21 cellular contexts compared by ENCODE assay signal in genomic region chr5:36662291-36662851, GRCh38. TPM values are rescaled to one million over a fixed set of nuclear protein-coding genes. Genes with fewer than 3 reads are reported as not detected.
DNase-seq lines count a peak whose midpoint lies in the region; ATAC-seq and TF ChIP-seq lines count a peak whose summit lies in the region.
"Had no signal": no experiment of that assay in that cellular context is flagged by ENCODE, and none has a peak within 500 bp of the region (broad histone marks: within the 10 kb centered on the region; RNA-seq: fewer than 3 reads in every experiment).

No MANE protein-coding gene starts in this region.

- H3K9ac ChIP-seq in H9 (ENCODE audit: extremely low read depth, insufficient read length, low read length): no peak overlapping the region

- peak; percentile 59 for DNase-seq in H9
- DNase-seq in medulla oblongata (ENCODE audit: extremely low spot score): peak; percentile 90
- peak; percentile 60 for DNase-seq in smooth muscle cell of the brain vasculature (ENCODE audit: low read depth, low spot score)
- DNase-seq in cerebellar nuclear complex (lab: John Stamatoyannopoulos, UW): no peak
- DNase-seq in COLO829 (ENCODE audit: low spot score): no peak
- DNase-seq in HUDEP-2 (lab: John Stamatoyannopoulos, UW; ENCODE audit: unreplicated experiment in 76 of 76): no peak
- DNase-seq: activated CD4-positive, CD25-positive, alpha-beta regulatory T cell; COR-L47; foreskin fibroblast; naive thymus-derived CD4-positive, alpha-beta T cell; NCI-H1048; NCI-H526 treated with DMSO at 0.1 percent for 48 hours; stimulated activated naive CD8-positive, alpha-beta T cell treated with anti-CD3 and anti-CD28 coated beads, Interleukin-15, amount 100 ng/mL, for 72 hours; uterus had no signal

- H3T11ph ChIP-seq in H9 (ENCODE audit: low read length): no peak overlapping the region

- no peak overlapping the region for H3K14ac ChIP-seq in H9 (ENCODE audit: insufficient read depth, low read length)

- peaks cover 13 to 20% of the 10 kb centered on the region in 2 experiments; a peak in 2 of 4 replicates for H3K4me1 Mint-ChIP-seq in H9
- peaks cover 79% of the 10 kb centered on the region for H3K4me1 Mint-ChIP-seq in brain
- H3K4me1 Mint-ChIP-seq: IgD-negative memory B cell; naive thymus-derived CD4-positive, alpha-beta T cell; stimulated activated naive CD8-positive, alpha-beta T cell treated with anti-CD3 and anti-CD28 coated beads, Interleukin-15, amount 100 ng/mL, for 72 hours had no signal

- no peaks in the 10 kb centered on the region for H3K23me2 ChIP-seq in H9 (ENCODE audit: insufficient read length, low read depth, low read length, poor library complexity, severe bottlenecking)

- no peaks in the 10 kb centered on the region for H3K27me3 Mint-ChIP-seq in H9 (ENCODE audit: low read depth)
- no peaks in the 10 kb centered on the region for H3K27me3 Mint-ChIP-seq in brain

- H3K36me3 Mint-ChIP-seq in H9 (ENCODE audit: insufficient read depth in 1 of 3, low read depth in 3 of 3) (peaks cover 0 to 2% (median 0%) of the 10 kb centered on the region in 3 experiments; a peak in 1 of 7 replicates), brain (peaks cover 3% of the 10 kb centered on the region)
- H3K36me3 Mint-ChIP-seq: IgD-negative memory B cell had no signal

- no peak overlapping the region for H2BK5ac ChIP-seq in H9 (ENCODE audit: insufficient read length, low read length)

- H3K18ac ChIP-seq in H9 (ENCODE audit: insufficient read length, low read depth, low read length): no peak overlapping the region

- no peak overlapping the region for H2BK20ac ChIP-seq in H9 (ENCODE audit: low read depth, low read length, poor library complexity, severe bottlenecking)

- H3K79me1 ChIP-seq in H9 (ENCODE audit: insufficient read depth, low read depth, low read length, poor library complexity, severe bottlenecking): no peaks in the 10 kb centered on the region

- no peak overlapping the region for H4K8ac ChIP-seq in H9 (replicated peaks; ENCODE audit: insufficient read length, low read depth, low read length)

- no peak overlapping the region for H3K4me2 ChIP-seq in H9 (ENCODE audit: insufficient read depth, insufficient read length, low read length)

- H3K9me3 Mint-ChIP-seq in H9: no peaks in the 10 kb centered on the region
- peaks cover 0 to 4% (median 0%) of the 10 kb centered on the region in 5 experiments for H3K9me3 Mint-ChIP-seq in brain
- H3K9me3 Mint-ChIP-seq: activated T-helper 1 cell treated with anti-CD3 and anti-CD28 coated beads, Interleukin-12 subunit alpha, Interleukin-12 subunit beta, Interleukin-2, Interleukin-4 antibody, amounts not matched to agents 30 ng/mL and 10 ng/mL and 1 ng/mL, durations not matched to agents 14 hours and 24 hours and 36 hours; IgD-negative memory B cell; stimulated activated naive CD8-positive, alpha-beta T cell treated with anti-CD3 and anti-CD28 coated beads, Interleukin-15, amount 100 ng/mL, for 72 hours had no signal

- H3K56ac ChIP-seq in H9 (ENCODE audit: insufficient read length, low read depth, low read length): no peak overlapping the region

- H3K79me2 ChIP-seq in H9 (ENCODE audit: insufficient read depth, low read length): no peaks in the 10 kb centered on the region

- no peak overlapping the region for H2BK15ac ChIP-seq in H9 (ENCODE audit: low read depth, low read length)

- H3K4me3 Mint-ChIP-seq in H9 (no peak overlapping the region), brain (peak overlapping the region in 3 of 5 experiments; percentile 7 to 50 (median 30))
- H3K4me3 Mint-ChIP-seq: activated T-helper 1 cell treated with anti-CD3 and anti-CD28 coated beads, Interleukin-12 subunit alpha, Interleukin-12 subunit beta, Interleukin-2, Interleukin-4 antibody, amounts not matched to agents 30 ng/mL and 10 ng/mL and 1 ng/mL, durations not matched to agents 14 hours and 24 hours and 36 hours; IgD-negative memory B cell; naive thymus-derived CD4-positive, alpha-beta T cell; stimulated activated naive CD8-positive, alpha-beta T cell treated with anti-CD3 and anti-CD28 coated beads, Interleukin-15, amount 100 ng/mL, for 72 hours had no signal

- H4K5ac ChIP-seq in H9 (ENCODE audit: insufficient read length, low read depth, low read length): no peak overlapping the region

- H3K23ac ChIP-seq in H9 (ENCODE audit: insufficient read length, low read depth, low read length): no peak overlapping the region

- H3K4ac ChIP-seq in H9 (ENCODE audit: low read depth, low read length): no peak overlapping the region

- no peak for TF ChIP-seq CTCF in H9 (conservative IDR thresholded peaks at IDR 0.05)
- no peak for TF ChIP-seq CTCF in brain (conservative IDR thresholded peaks at IDR 0.05)

- no peaks in the 10 kb centered on the region for H4K20me1 ChIP-seq in H9 (ENCODE audit: control insufficient read depth, insufficient read depth, insufficient read length)

- peaks cover 5% of the 10 kb centered on the region; the same call in 1 of the 2 replicates for H3K4me1 ChIP-seq in H9 (ENCODE audit: insufficient read depth, low read length)
- H3K4me1 ChIP-seq: uterus had no signal

- H4K91ac ChIP-seq in H9 (ENCODE audit: insufficient read length, low read depth, low read length): no peak overlapping the region

- H3K27ac ChIP-seq in H9 (ENCODE audit: insufficient read length, low read depth, low read length): no peak overlapping the region
- H3K27ac ChIP-seq: left lung, SJSA1, uterus had no signal

- no peak overlapping the region for H2BK120ac ChIP-seq in H9 (ENCODE audit: low read depth, low read length, poor library complexity, severe bottlenecking)

- H3K27ac Mint-ChIP-seq in H9 (peak overlapping the region in 2 of 3 experiments; percentile 41 to 47; a peak in 3 of 7 replicates), brain (peak overlapping the region; percentile 38 to 96 (median 94))
- H3K27ac Mint-ChIP-seq: activated T-helper 1 cell treated with anti-CD3 and anti-CD28 coated beads, Interleukin-12 subunit alpha, Interleukin-12 subunit beta, Interleukin-2, Interleukin-4 antibody, amounts not matched to agents 30 ng/mL and 10 ng/mL and 1 ng/mL, durations not matched to agents 14 hours and 24 hours and 36 hours; IgD-negative memory B cell; naive thymus-derived CD4-positive, alpha-beta T cell; stimulated activated naive CD8-positive, alpha-beta T cell treated with anti-CD3 and anti-CD28 coated beads, Interleukin-15, amount 100 ng/mL, for 72 hours had no signal

- no peaks in the 10 kb centered on the region for H3K27me3 ChIP-seq in H9 (ENCODE audit: insufficient read depth, low read length)
- H3K27me3 ChIP-seq: left lung, SJSA1, uterus had no signal

- H2AK5ac ChIP-seq in H9 (ENCODE audit: insufficient read length, low read length): no peak overlapping the region

- H2BK12ac ChIP-seq in H9 (ENCODE audit: insufficient read length, low read depth, low read length): no peak overlapping the region

- H3K9me3 ChIP-seq in H9 (ENCODE audit: control insufficient read depth, low read depth, low read length): no peaks in the 10 kb centered on the region
- H3K9me3 ChIP-seq: left lung, SJSA1, uterus had no signal

- no CpG with 5 or more reads among the region's 22 CpGs for WGBS in H9 (ENCODE audit: extremely low coverage, insufficient read length, low lambda C conversion rate)

- H2AFZ ChIP-seq in H9 (ENCODE audit: low read length): no peak overlapping the region

- no peak for ATAC-seq in HG02798 (IDR thresholded peaks at IDR 0.05; ENCODE audit: poor library complexity, unreplicated experiment)
- ATAC-seq: left lung; naive thymus-derived CD4-positive, alpha-beta T cell; stimulated activated naive CD8-positive, alpha-beta T cell treated with anti-CD3 and anti-CD28 coated beads, Interleukin-15, amount 100 ng/mL, for 72 hours had no signal

RNA-seq across cellular contexts. Expression of gene SLC1A3, which starts 56.0 kb away (rescaled TPM):
- 18.4 and 18.6 TPM in 2 replicates for total RNA-seq in H9 (2021)
- 202 TPM for polyA plus RNA-seq in brain (ENCODE audit: insufficient read depth, low read depth, low replicate concordance)
- total RNA-seq: activated T-helper 1 cell treated with anti-CD3 and anti-CD28 coated beads, Interleukin-12 subunit alpha, Interleukin-12 subunit beta, Interleukin-2, Interleukin-4 antibody, amounts not matched to agents 30 ng/mL and 10 ng/mL and 1 ng/mL, durations not matched to agents 14 hours and 24 hours and 36 hours; T-helper 2 cell treated with Interferon-gamma antibody and Interleukin-4, amounts not matched to agents 100 ng/mL and 5 ng/mL, for 36 hours had no signal
- polyA plus RNA-seq: IgD-negative memory B cell; naive thymus-derived CD4-positive, alpha-beta T cell had no signal

Comparison
In these comparisons a context has a peak if more than half of its experiments do, and no peak if none do; other contexts are left out.
1. DNase-seq: peak in H9 (single experiment), medulla oblongata (single experiment) and smooth muscle cell of the brain vasculature (single experiment); none in cerebellar nuclear complex (0 of 2), COLO829 (single experiment) and HUDEP-2 (0 of 76).
2. H3K4me3 Mint-ChIP-seq: peak in brain (3 of 5); none in H9 (0 of 2).